Comparison of ENCODE assay signal across 17 cellular contexts in the genomic region with DNA sequence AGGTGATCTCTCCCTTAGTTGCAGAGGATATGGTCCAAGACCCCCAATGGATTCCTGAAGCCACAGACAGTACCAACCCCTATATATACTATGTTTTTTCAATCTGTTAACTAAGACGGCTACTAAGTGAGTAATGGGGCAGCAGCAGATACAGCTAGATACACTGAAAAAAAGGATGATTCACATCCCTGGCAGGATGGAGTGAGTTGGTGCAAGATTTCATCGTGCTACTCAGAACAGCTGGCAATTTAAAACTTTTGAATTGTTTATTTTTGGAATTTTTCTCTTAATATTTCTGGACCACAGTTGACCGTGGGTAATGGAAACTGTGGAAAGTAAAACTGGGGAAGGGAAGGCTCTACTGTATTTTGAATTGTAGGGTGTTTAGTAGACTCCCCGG. TPM values are rescaled to one million over a fixed set of nuclear protein-coding genes. Genes with fewer than 3 reads are reported as not detected.
DNase-seq lines count a peak whose midpoint lies in the region; TF ChIP-seq lines count a peak whose summit lies in the region.
"Had no signal": no experiment of that assay in that cellular context is flagged by ENCODE, and none has a peak within 500 bp of the region (broad histone marks: within the 10 kb centered on the region; RNA-seq: fewer than 3 reads in every experiment).

No MANE protein-coding gene starts in this region.

- H3K4me1 ChIP-seq in ovary (ENCODE audit: insufficient read depth) (no peaks in the 10 kb centered on the region), HAP-1 (no peaks in the 10 kb centered on the region)
- H3K4me1 ChIP-seq: vagina had no signal

- POLR2A ChIA-PET in GM10248 (lab: Yijun Ruan, JAX) = no interaction called here

- no peak for TF ChIP-seq EP300 in ovary (IDR thresholded peaks at IDR 0.05)

- WGBS in ovary, 3 donors = 50 to 62% (median 56%) methylated on average over 4 of the region's 4 CpGs

- no peaks in the 10 kb centered on the region for H3K36me3 ChIP-seq in ovary
- no peaks in the 10 kb centered on the region for H3K36me3 ChIP-seq in HAP-1 (replicated peaks)
- H3K36me3 ChIP-seq: heart left ventricle, vagina had no signal

- no peak for TF ChIP-seq POLR2A in ovary (IDR thresholded peaks at IDR 0.05)

- H3K4me3 ChIP-seq in astrocyte of the spinal cord (ENCODE audit: low read depth, low read length) (no peak overlapping the region), foreskin fibroblast (ENCODE audit: low read depth in 1 of 2, low read length in 2 of 2) (no peak overlapping the region), ovary (no peak overlapping the region), HAP-1 (no peak overlapping the region)
- H3K4me3 ChIP-seq: heart left ventricle, vagina had no signal

- H3K27me3 ChIP-seq in ovary (no peaks in the 10 kb centered on the region), HAP-1 (ENCODE audit: low read depth) (peaks cover 9% of the 10 kb centered on the region)
- H3K27me3 ChIP-seq: vagina had no signal

- no peak overlapping the region for H3K27ac ChIP-seq in ovary
- H3K27ac ChIP-seq: heart left ventricle, vagina had no signal

- CTCF ChIA-PET in GM10248 (lab: Yijun Ruan, JAX) = interaction anchor here (2.6 kb wide), 1 partner anchor 13 kb away, joined by 16 read pairs; no protein-coding TSS in a partner anchor

- intact Hi-C loops in ovary (cut with DNase I) = no loop called here

- in situ Hi-C loops in astrocyte of the spinal cord (cut with HindIII; ENCODE audit: low sequenced_read_pairs) = no loop called here
- in situ Hi-C loops in HAP-1 (cut with MboI; ENCODE audit: low sequenced_read_pairs) = no loop called here

- H3K9me3 ChIP-seq in ovary (no peaks in the 10 kb centered on the region), HAP-1 (no peaks in the 10 kb centered on the region)
- H3K9me3 ChIP-seq: heart left ventricle, vagina had no signal

- DNase-seq in AG08395 (ENCODE audit: low spot score) = peak; percentile 35
- peak; percentile 32 for DNase-seq in HT1080 (ENCODE audit: low read depth)
- peak; percentile 45 for DNase-seq in astrocyte of the spinal cord (ENCODE audit: low read depth, low spot score)
- peak; percentile 48 to 73 for DNase-seq in foreskin fibroblast
- no peak for DNase-seq in ovary
- no peak for DNase-seq in HAP-1 (ENCODE audit: low spot score in 2 of 2)
- DNase-seq in GM10248 (ENCODE audit: extremely low spot score) = no peak
- no peak for DNase-seq in globus pallidus (ENCODE audit: low spot score)
- DNase-seq: activated CD8-positive, alpha-beta T cell treated with anti-CD3 and anti-CD28 coated beads, Interleukin-2, amount 10 ng/mL, durations not matched to agents 7 days and 5 days; Calu3; heart left ventricle; NCI-H1048; NCI-H82 had no signal

- TF ChIP-seq CTCF in astrocyte of the spinal cord (IDR thresholded peaks at IDR 0.05; ENCODE audit: low read depth, low read length) (no peak), foreskin fibroblast (IDR thresholded peaks at IDR 0.05; ENCODE audit: low read depth, low read length) (no peak), ovary (IDR thresholded peaks at IDR 0.05) (no peak), GM10248 (IDR thresholded peaks at IDR 0.05; ENCODE audit: control extremely low read depth, extremely low read depth, low read depth, missing control alignments) (no peak)

RNA-seq across cellular contexts. Expression of a gene that starts 17.0 kb away (rescaled TPM):
- total RNA-seq in HT1080 (2014; rRNA removed; shearing (Covaris generic)) = 24.9 and 29.8 TPM in 2 replicates
- 20.7 and 27.0 TPM in 2 replicates for polyA plus RNA-seq in HT1080 (2015; cell fraction: cytosol; rRNA removed)
- polyA plus RNA-seq in HT1080 (2015; cell fraction: nucleus; rRNA removed) = 27.8 and 28.7 TPM in 2 replicates
- total RNA-seq in ovary = 10 to 100 TPM; 13.0 to 20.6 (median 16.7) TPM
- 10 to 100 TPM; 31.8 to 37.3 TPM for polyA plus RNA-seq in ovary

RNA-seq across cellular contexts. Expression of a gene that starts 36.1 kb away (rescaled TPM):
- total RNA-seq in HT1080 (2014; rRNA removed; shearing (Covaris generic)) = 0.10 TPM in 1 of 2 replicates, not detected in the other
- polyA plus RNA-seq in HT1080 (2015; cell fraction: cytosol; rRNA removed) = 0.01 TPM in 1 of 2 replicates, not detected in the other
- polyA plus RNA-seq in HT1080 (2015; cell fraction: nucleus; rRNA removed) = 0.02 TPM in 1 of 2 replicates, not detected in the other
- 10 to 100 TPM; 11.8 to 42.3 (median 30.2) TPM for total RNA-seq in ovary
- 10 to 100 TPM; 10.6 to 13.0 TPM for polyA plus RNA-seq in ovary
- total RNA-seq: activated CD8-positive, alpha-beta T cell treated with anti-CD3 and anti-CD28 coated beads, Interleukin-2, amount 10 ng/mL, durations not matched to agents 7 days and 5 days; activated T-helper 1 cell treated with anti-CD3 and anti-CD28 coated beads, Interleukin-12 subunit alpha, Interleukin-12 subunit beta, Interleukin-2, Interleukin-4 antibody, amounts not matched to agents 30 ng/mL and 10 ng/mL and 1 ng/mL, durations not matched to agents 14 hours and 24 hours and 36 hours; Calu3; renal cortical epithelial cell had no signal
- polyA plus RNA-seq: IgD-negative memory B cell had no signal

Comparison
In these comparisons a context has a peak if more than half of its experiments do, and no peak if none do; other contexts are left out.
1. DNase-seq: peak in AG08395 (single experiment), HT1080 (single experiment), astrocyte of the spinal cord (single experiment) and foreskin fibroblast (2 of 2); none in ovary (0 of 5), HAP-1 (0 of 2), GM10248 (single experiment) and globus pallidus (single experiment).
2. RNA of a gene that starts 36.1 kb away (total RNA-seq): 11.8 to 42.3 TPM in ovary; 0.10 TPM in HT1080; every median in the first group is over 10 times any median in the second.